ENCODE assay signal across 28 cellular contexts in genomic region chr4:130825283-130825682, GRCh38.
DNase-seq lines count a peak whose midpoint lies in the region; ATAC-seq lines count a peak whose summit lies in the region.
"Had no signal": no experiment of that assay in that cellular context is flagged by ENCODE, and none has a peak within 500 bp of the region (broad histone marks: within the 10 kb centered on the region; RNA-seq: fewer than 3 reads in every experiment).

No MANE protein-coding gene starts in this region.

- intact Hi-C loops in Right ventricle myocardium superior (cut with DNase I) (no loop called here), cardiac septum (cut with DNase I) (no loop called here)

- no peak for DNase-seq in Right ventricle myocardium superior
- no peak for DNase-seq in cardiac septum (ENCODE audit: low spot score)
- peak; percentile 51 for DNase-seq in dedifferentiated amniotic fluid mesenchymal stem cell (ENCODE audit: extremely low spot score)
- peak; percentile 32 for DNase-seq in fibroblast of peridontal ligament (ENCODE audit: extremely low read depth)
- peak; percentile 4 for DNase-seq in skeletal muscle cell (ENCODE audit: low read depth)
- DNase-seq: 8988T; ACHN; BE2C; CD8-positive, alpha-beta memory T cell; DMS 273 treated with DMSO at 0.1 percent for 48 hours; DMS79; GF-D8; Kasumi-1; MV-4-11; NCI-H1105; NCI-H1436 treated with DMSO at 0.1 percent for 48 hours; NCI-H1930; NCI-H2107; NCI-H446; NCI-H524 treated with DMSO at 0.1 percent for 48 hours; NCI-H82; NK-92 treated with Interleukin-12 subunit alpha and Interleukin-12 subunit beta, amount 100 ng/mL, for 24 hours; PC-3 had no signal

- ATAC-seq in Right ventricle myocardium superior (ENCODE audit: poor library complexity) = peak; percentile 91
- no peak for ATAC-seq in GM19351 (IDR thresholded peaks at IDR 0.05; ENCODE audit: unreplicated experiment)
- no peak for ATAC-seq in GM18520 (IDR thresholded peaks at IDR 0.05; ENCODE audit: unreplicated experiment)
- no peak for ATAC-seq in GM19023 (IDR thresholded peaks at IDR 0.05; ENCODE audit: unreplicated experiment)
- ATAC-seq: K562, PC-3 had no signal

- H3K4me3 ChIP-seq in skeletal muscle cell (ENCODE audit: low read depth, low read length) = no peak overlapping the region
- H3K4me3 ChIP-seq: K562, SJSA1 had no signal

Comparison
In these comparisons a context has a peak if more than half of its experiments do, and no peak if none do; other contexts are left out.
1. DNase-seq: peak in dedifferentiated amniotic fluid mesenchymal stem cell (single experiment), fibroblast of peridontal ligament (single experiment) and skeletal muscle cell (single experiment); none in Right ventricle myocardium superior (single experiment) and cardiac septum (single experiment).